17 cellular contexts compared by ENCODE assay signal in genomic region chrX:148600131-148600530, GRCh38.
A peak's percentile ranks its signal among the peaks of the same experiment; 100 is the strongest.
DNase-seq lines count a peak whose midpoint lies in the region; ATAC-seq, FAIRE-seq and TF ChIP-seq lines count a peak whose summit lies in the region.
"Had no signal": no experiment of that assay in that cellular context is flagged by ENCODE, and none has a peak within 500 bp of the region (broad histone marks: within the 10 kb centered on the region; RNA-seq: fewer than 3 reads in every experiment).

No MANE protein-coding gene starts in this region.

- H3K27me3 ChIP-seq in K562 (ENCODE audit: control insufficient read depth in 2 of 2, insufficient read depth in 2 of 2, low read length in 2 of 2) (no peaks in the 10 kb centered on the region), MG63 (no peaks in the 10 kb centered on the region)
- H3K27me3 ChIP-seq: BLaER1 had no signal

- CTCF ChIA-PET in K562 (lab: Yijun Ruan, JAX; ENCODE audit: low intra/inter-chr PET ratio), result no interaction called here

- H3K36me3 ChIP-seq in K562 (ENCODE audit: control insufficient read depth, insufficient read depth, low read length), result no peaks in the 10 kb centered on the region
- H3K36me3 ChIP-seq in MG63, result no peaks in the 10 kb centered on the region

- in situ Hi-C loops in G401 (cut with HindIII; ENCODE audit: low sequenced_read_pairs), result no loop called here
- in situ Hi-C loops in K562 (cut with MboI), result no loop called here
- in situ Hi-C loops in ACHN (cut with HindIII; ENCODE audit: low pct_ligation_motif_present, low pct_unique_long_range_greater_than_20kb, low sequenced_read_pairs), result no loop called here

- TF ChIP-seq RAD21 in K562 (CRISPR knock-in tag; conservative IDR thresholded peaks at IDR 0.05 in 1 of 2, IDR thresholded peaks at IDR 0.05 in 1 of 2), result no peak

- DNase-seq in G401 (ENCODE audit: low spot score) (peak; percentile 75), NCI-H82 (lab: John Stamatoyannopoulos, UW) (peak; percentile 96), K562 (ENCODE audit: extremely low read depth in 1 of 4, low spot score in 3 of 4) (no peak), retina (peak; percentile 13), MG63 (no peak), HUDEP-2 (lab: John Stamatoyannopoulos, UW; ENCODE audit: unreplicated experiment in 76 of 76) (no peak), ACHN (no peak)
- no peak for DNase-seq in activated effector memory CD4-positive, alpha-beta T cell treated with Interleukin-2 at 50 U/mL for 16 hours
- DNase-seq: Caco-2; CD8-positive, alpha-beta memory T cell; DMS 273 treated with DMSO at 0.1 percent for 48 hours; H7; IMR-90 had no signal

- 14% methylated on average over 6 of the region's 6 CpGs for WGBS in K562 (ENCODE audit: insufficient coverage, low coverage, missing lambda C conversion rate)

- H3K4me3 ChIP-seq in K562 (no peak overlapping the region), MG63 (no peak overlapping the region)
- H3K4me3 ChIP-seq: BLaER1, GM12878 had no signal

- TF ChIP-seq CTCF in K562 (IDR thresholded peaks at IDR 0.05 in 2 of 3, conservative IDR thresholded peaks at IDR 0.05 in 1 of 3; ENCODE audit: insufficient read depth in 2 of 3, low read depth in 1 of 3, low read length in 3 of 3), result no peak

- H3K79me2 ChIP-seq in K562 (ENCODE audit: control insufficient read depth, insufficient read depth, low read length), result no peaks in the 10 kb centered on the region

- H3K4me1 ChIP-seq in K562 (replicated peaks in 1 of 2; ENCODE audit: control insufficient read depth in 2 of 2, insufficient read depth in 2 of 2, low read length in 2 of 2), result peaks cover 0 to 6% of the 10 kb centered on the region in 2 experiments; a peak in 3 of 5 replicates
- H3K4me1 ChIP-seq: Caco-2 had no signal

- ATAC-seq in K562, result no peak; the same call in 2 of the 3 replicates
- ATAC-seq: GM12878 had no signal

- TF ChIP-seq EP300 in K562 (IDR thresholded peaks at IDR 0.05; ENCODE audit: low read length), result no peak

- peak overlapping the region; percentile 59 for H2AFZ ChIP-seq in K562 (ENCODE audit: low read depth, low read length)

- no peak for TF ChIP-seq POLR2A in K562 (conservative IDR thresholded peaks at IDR 0.05)

- H3K4me2 ChIP-seq in K562 (ENCODE audit: insufficient read depth, low read length), result no peak overlapping the region; the same call in 1 of the 2 replicates
- H3K4me2 ChIP-seq: BLaER1 had no signal

- FAIRE-seq in K562 (lab: Jason Lieb, UNC), result no peak
- FAIRE-seq: A204.1, GM12878, GM18507 had no signal

- H3K9me3 ChIP-seq in K562 (replicated peaks; ENCODE audit: control insufficient read depth, insufficient read depth, low read depth, low read length) (no peaks in the 10 kb centered on the region), MG63 (no peaks in the 10 kb centered on the region)
- H3K9me3 ChIP-seq: Caco-2 had no signal

- BruUV-seq in K562 (replicated peaks; lab: Mats Ljungman, UMichigan), result no TSS peak

- POLR2A ChIA-PET in K562 (lab: Yijun Ruan, JAX), result no interaction called here

- no peaks in the 10 kb centered on the region for H4K20me1 ChIP-seq in K562 (replicated peaks; ENCODE audit: control insufficient read depth, insufficient read depth, low read length)

- no peaks in the 10 kb centered on the region for H3K9me1 ChIP-seq in K562 (ENCODE audit: control insufficient read depth, insufficient read depth, low read length)

- intact Hi-C loops in K562 (cut with micrococcal nuclease), result no loop called here

- H3K27ac ChIP-seq in K562 (ENCODE audit: extremely low read depth, low read depth, low read length), result peak overlapping the region; percentile 64
- H3K27ac ChIP-seq: BLaER1 had no signal

- no peak overlapping the region; a peak in 1 of 4 replicates for H3K9ac ChIP-seq in K562 (ENCODE audit: insufficient read depth in 1 of 2, low read depth in 2 of 2, low read length in 2 of 2)
- H3K9ac ChIP-seq: BLaER1 had no signal

TF ChIP-seq in K562, 482 proteins besides CTCF, POLR2A, EP300 and RAD21:
- TF ChIP-seq RERE (CRISPR knock-in tag; IDR thresholded peaks at IDR 0.05; ENCODE audit: borderline replicate concordance) (no peak), BHLHE40 (IDR thresholded peaks at IDR 0.05; ENCODE audit: low read length) (no peak), THAP12 (CRISPR knock-in tag; IDR thresholded peaks at IDR 0.05) (no peak), TFAP4 (CRISPR knock-in tag; IDR thresholded peaks at IDR 0.05; ENCODE audit: borderline replicate concordance) (no peak), SNIP1 (IDR thresholded peaks at IDR 0.05; ENCODE audit: low read depth) (no peak), HDAC1 (IDR thresholded peaks at IDR 0.05) (no peak), CBX3 (IDR thresholded peaks at IDR 0.05; ENCODE audit: borderline replicate concordance in 1 of 2, low read length in 2 of 2) (no peak), EHMT2 (IDR thresholded peaks at IDR 0.05) (no peak), FOXM1 (IDR thresholded peaks at IDR 0.05; ENCODE audit: low read depth) (no peak), FOXM1 (CRISPR knock-in tag; IDR thresholded peaks at IDR 0.05; ENCODE audit: low read depth) (no peak)

Comparison
In these comparisons a context has a peak if more than half of its experiments do, and no peak if none do; other contexts are left out.
1. DNase-seq: peak in G401 (single experiment), NCI-H82 (single experiment) and retina (single experiment); none in K562 (0 of 4), activated effector memory CD4-positive, alpha-beta T cell treated with Interleukin-2 at 50 U/mL for 16 hours (single experiment), MG63 (single experiment), HUDEP-2 (0 of 76) and ACHN (single experiment).